Comparison of ENCODE assay signal across 1 cellular context in genomic region chr2:58976374-58977055, GRCh38.
TF ChIP-seq lines count a peak whose summit lies in the region.

No MANE protein-coding gene starts in this region.

TF ChIP-seq in GM23338, 12 proteins besides CTCF, POLR2A, EP300 and RAD21 (continued from another document):
- TF ChIP-seq, protein P1, sequence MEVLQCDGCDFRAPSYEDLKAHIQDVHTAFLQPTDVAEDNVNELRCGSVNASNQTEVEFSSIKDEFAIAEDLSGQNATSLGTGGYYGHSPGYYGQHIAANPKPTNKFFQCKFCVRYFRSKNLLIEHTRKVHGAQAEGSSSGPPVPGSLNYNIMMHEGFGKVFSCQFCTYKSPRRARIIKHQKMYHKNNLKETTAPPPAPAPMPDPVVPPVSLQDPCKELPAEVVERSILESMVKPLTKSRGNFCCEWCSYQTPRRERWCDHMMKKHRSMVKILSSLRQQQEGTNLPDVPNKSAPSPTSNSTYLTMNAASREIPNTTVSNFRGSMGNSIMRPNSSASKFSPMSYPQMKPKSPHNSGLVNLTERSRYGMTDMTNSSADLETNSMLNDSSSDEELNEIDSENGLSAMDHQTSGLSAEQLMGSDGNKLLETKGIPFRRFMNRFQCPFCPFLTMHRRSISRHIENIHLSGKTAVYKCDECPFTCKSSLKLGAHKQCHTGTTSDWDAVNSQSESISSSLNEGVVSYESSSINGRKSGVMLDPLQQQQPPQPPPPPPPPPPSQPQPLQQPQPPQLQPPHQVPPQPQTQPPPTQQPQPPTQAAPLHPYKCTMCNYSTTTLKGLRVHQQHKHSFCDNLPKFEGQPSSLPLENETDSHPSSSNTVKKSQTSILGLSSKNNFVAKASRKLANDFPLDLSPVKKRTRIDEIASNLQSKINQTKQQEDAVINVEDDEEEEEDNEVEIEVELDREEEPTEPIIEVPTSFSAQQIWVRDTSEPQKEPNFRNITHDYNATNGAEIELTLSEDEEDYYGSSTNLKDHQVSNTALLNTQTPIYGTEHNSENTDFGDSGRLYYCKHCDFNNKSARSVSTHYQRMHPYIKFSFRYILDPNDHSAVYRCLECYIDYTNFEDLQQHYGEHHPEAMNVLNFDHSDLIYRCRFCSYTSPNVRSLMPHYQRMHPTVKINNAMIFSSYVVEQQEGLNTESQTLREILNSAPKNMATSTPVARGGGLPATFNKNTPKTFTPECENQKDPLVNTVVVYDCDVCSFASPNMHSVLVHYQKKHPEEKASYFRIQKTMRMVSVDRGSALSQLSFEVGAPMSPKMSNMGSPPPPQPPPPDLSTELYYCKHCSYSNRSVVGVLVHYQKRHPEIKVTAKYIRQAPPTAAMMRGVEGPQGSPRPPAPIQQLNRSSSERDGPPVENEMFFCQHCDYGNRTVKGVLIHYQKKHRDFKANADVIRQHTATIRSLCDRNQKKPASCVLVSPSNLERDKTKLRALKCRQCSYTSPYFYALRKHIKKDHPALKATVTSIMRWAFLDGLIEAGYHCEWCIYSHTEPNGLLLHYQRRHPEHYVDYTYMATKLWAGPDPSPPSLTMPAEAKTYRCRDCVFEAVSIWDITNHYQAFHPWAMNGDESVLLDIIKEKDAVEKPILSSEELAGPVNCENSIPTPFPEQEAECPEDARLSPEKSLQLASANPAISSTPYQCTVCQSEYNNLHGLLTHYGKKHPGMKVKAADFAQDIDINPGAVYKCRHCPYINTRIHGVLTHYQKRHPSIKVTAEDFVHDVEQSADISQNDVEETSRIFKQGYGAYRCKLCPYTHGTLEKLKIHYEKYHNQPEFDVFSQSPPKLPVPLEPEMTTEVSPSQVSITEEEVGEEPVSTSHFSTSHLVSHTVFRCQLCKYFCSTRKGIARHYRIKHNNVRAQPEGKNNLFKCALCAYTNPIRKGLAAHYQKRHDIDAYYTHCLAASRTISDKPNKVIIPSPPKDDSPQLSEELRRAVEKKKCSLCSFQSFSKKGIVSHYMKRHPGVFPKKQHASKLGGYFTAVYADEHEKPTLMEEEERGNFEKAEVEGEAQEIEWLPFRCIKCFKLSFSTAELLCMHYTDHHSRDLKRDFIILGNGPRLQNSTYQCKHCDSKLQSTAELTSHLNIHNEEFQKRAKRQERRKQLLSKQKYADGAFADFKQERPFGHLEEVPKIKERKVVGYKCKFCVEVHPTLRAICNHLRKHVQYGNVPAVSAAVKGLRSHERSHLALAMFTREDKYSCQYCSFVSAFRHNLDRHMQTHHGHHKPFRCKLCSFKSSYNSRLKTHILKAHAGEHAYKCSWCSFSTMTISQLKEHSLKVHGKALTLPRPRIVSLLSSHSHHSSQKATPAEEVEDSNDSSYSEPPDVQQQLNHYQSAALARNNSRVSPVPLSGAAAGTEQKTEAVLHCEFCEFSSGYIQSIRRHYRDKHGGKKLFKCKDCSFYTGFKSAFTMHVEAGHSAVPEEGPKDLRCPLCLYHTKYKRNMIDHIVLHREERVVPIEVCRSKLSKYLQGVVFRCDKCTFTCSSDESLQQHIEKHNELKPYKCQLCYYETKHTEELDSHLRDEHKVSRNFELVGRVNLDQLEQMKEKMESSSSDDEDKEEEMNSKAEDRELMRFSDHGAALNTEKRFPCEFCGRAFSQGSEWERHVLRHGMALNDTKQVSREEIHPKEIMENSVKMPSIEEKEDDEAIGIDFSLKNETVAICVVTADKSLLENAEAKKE (CRISPR knock-in tag; IDR thresholded peaks at IDR 0.05) = 0 out of 2 replicates have a peak, but pooled peaks have one; percentile 23
